ENCODE assay signal across 18 cellular contexts in the genomic region with DNA sequence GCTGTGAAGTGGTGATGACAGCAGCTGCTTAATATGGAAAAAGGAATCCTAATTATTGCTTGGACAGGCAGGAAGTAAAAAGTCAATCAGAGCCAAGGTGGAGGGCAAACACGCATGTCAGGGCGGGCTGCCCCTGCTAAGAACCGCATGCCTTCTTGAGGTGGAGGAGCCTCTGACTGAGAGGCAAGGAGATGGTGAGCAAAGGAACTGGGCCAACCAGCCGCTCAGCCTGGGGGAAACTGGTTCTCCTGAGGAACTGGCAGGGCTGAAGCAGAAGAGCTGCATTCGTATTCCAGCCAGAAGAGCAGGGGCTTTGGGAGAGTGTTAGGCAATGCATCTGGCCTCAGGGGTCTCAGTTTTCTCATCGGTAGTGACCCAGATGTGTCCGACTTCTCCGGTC. TPM values are rescaled to one million over a fixed set of nuclear protein-coding genes. Genes with fewer than 3 reads are reported as not detected.
DNase-seq lines count a peak whose midpoint lies in the region; TF ChIP-seq lines count a peak whose summit lies in the region.
"Had no signal": no experiment of that assay in that cellular context is flagged by ENCODE, and none has a peak within 500 bp of the region (broad histone marks: within the 10 kb centered on the region; RNA-seq: fewer than 3 reads in every experiment).

No MANE protein-coding gene starts in this region.

- no peaks in the 10 kb centered on the region for H3K9me3 Mint-ChIP-seq in chondrocyte (ENCODE audit: low read depth)
- H3K9me3 Mint-ChIP-seq: CD4-positive, alpha-beta T cell; H9; IgD-negative memory B cell had no signal

- H2AK5ac ChIP-seq in mesendoderm (ENCODE audit: low read length), result no peak overlapping the region

- CTCF ChIA-PET in mammary epithelial cell (lab: Charles Lee; ENCODE audit: low non-redundant PET), result no interaction called here

- no peak overlapping the region for H2BK5ac ChIP-seq in mesendoderm (ENCODE audit: low read length)

- no peak overlapping the region for H3K27ac ChIP-seq in mammary epithelial cell (ENCODE audit: insufficient read depth, low read depth, low read length)
- no peak overlapping the region for H3K27ac ChIP-seq in osteoblast (ENCODE audit: low read depth, low read length)
- no peak overlapping the region for H3K27ac ChIP-seq in mesendoderm (ENCODE audit: low read depth, low read length)
- H3K27ac ChIP-seq: C4-2B had no signal

- H4K20me1 ChIP-seq in mammary epithelial cell (ENCODE audit: insufficient read depth, low read length), result no peaks in the 10 kb centered on the region
- H4K20me1 ChIP-seq in osteoblast (ENCODE audit: insufficient read depth, low read length), result no peaks in the 10 kb centered on the region

- no peaks in the 10 kb centered on the region for H3K36me3 Mint-ChIP-seq in chondrocyte (ENCODE audit: low read depth)

- H3K4me2 ChIP-seq in mammary epithelial cell (ENCODE audit: insufficient read depth, low read depth, low read length), result no peak overlapping the region
- no peak overlapping the region for H3K4me2 ChIP-seq in osteoblast (ENCODE audit: insufficient read depth, low read length)
- H3K4me2 ChIP-seq in mesendoderm (ENCODE audit: low read length), result no peak overlapping the region

- no peak overlapping the region for H3K4ac ChIP-seq in mesendoderm (ENCODE audit: low read depth, low read length)

- H3K4me3 ChIP-seq in mammary epithelial cell (replicated peaks in 1 of 3; ENCODE audit: insufficient read depth in 1 of 3, low read depth in 2 of 3, low read length in 3 of 3) (no peak overlapping the region), osteoblast (ENCODE audit: insufficient read depth, low read length) (no peak overlapping the region), mesendoderm (ENCODE audit: low read length) (no peak overlapping the region)

- no peak overlapping the region for H3K9ac ChIP-seq in mammary epithelial cell (ENCODE audit: insufficient read depth, low read length)
- no peak overlapping the region for H3K9ac ChIP-seq in mesendoderm (ENCODE audit: low read length)

- H3K4me1 Mint-ChIP-seq in chondrocyte (ENCODE audit: low read depth), result peaks cover 2% of the 10 kb centered on the region

- H2BK120ac ChIP-seq in mesendoderm (ENCODE audit: low read depth, low read length), result no peak overlapping the region

- no peak overlapping the region for H2BK15ac ChIP-seq in mesendoderm (replicated peaks; ENCODE audit: low read depth)

- peak; percentile 31 to 88 for DNase-seq in T47D (ENCODE audit: low read depth in 1 of 2, low spot score in 1 of 2)
- no peak for DNase-seq in mammary epithelial cell
- peak; percentile 44 for DNase-seq in DMS79 treated with DMSO at 0.1 percent for 48 hours (lab: John Stamatoyannopoulos, UW)
- peak; percentile 37 for DNase-seq in chondrocyte (ENCODE audit: low spot score)
- peak; percentile 31 for DNase-seq in osteoblast (ENCODE audit: insufficient read length, low spot score, missing footprints)
- no peak for DNase-seq in NCI-H748 (lab: John Stamatoyannopoulos, UW; ENCODE audit: unreplicated experiment)
- DNase-seq in mesendoderm, result no peak
- DNase-seq: AML-193; Caco-2; CD4-positive, alpha-beta T cell; GF-D8; GOT3; H9 had no signal

- 55% methylated on average over 8 of the region's 8 CpGs for WGBS in mammary epithelial cell (ENCODE audit: low coverage, missing lambda C conversion rate)
- no CpG with 5 or more reads among the region's 8 CpGs for WGBS in mesendoderm (ENCODE audit: extremely low coverage, insufficient coverage, low lambda C conversion rate)

- dilution Hi-C loops in mammary epithelial cell (cut with HindIII; ENCODE audit: low sequenced_read_pairs), result loop anchor here (5.0 kb wide), 2 partner anchors 50 to 65 kb away; no protein-coding TSS in a partner anchor

- H3K9me3 ChIP-seq in mammary epithelial cell (replicated peaks; ENCODE audit: insufficient read depth, low read length) (no peaks in the 10 kb centered on the region), osteoblast (ENCODE audit: low read depth, low read length) (no peaks in the 10 kb centered on the region)
- H3K9me3 ChIP-seq: Caco-2 had no signal

- H2AFZ ChIP-seq in mammary epithelial cell (ENCODE audit: low read depth, low read length) (no peak overlapping the region), osteoblast (ENCODE audit: low read length) (no peak overlapping the region)

- no peaks in the 10 kb centered on the region for H3K4me1 ChIP-seq in mammary epithelial cell (ENCODE audit: insufficient read depth, low read length)
- H3K4me1 ChIP-seq in osteoblast (ENCODE audit: insufficient read depth, low read length), result no peaks in the 10 kb centered on the region
- H3K4me1 ChIP-seq in mesendoderm (ENCODE audit: control insufficient read depth, low read depth, low read length), result peaks cover 3% of the 10 kb centered on the region

- no peak overlapping the region for H3K4me3 Mint-ChIP-seq in chondrocyte (ENCODE audit: unreplicated experiment)
- H3K4me3 Mint-ChIP-seq: CD4-positive, alpha-beta T cell; H9; IgD-negative memory B cell had no signal

- H3K27ac Mint-ChIP-seq in chondrocyte (ENCODE audit: unreplicated experiment), result no peak overlapping the region
- H3K27ac Mint-ChIP-seq: CD4-positive, alpha-beta T cell; H9; IgD-negative memory B cell had no signal

- TF ChIP-seq CTCF in mammary epithelial cell (conservative IDR thresholded peaks at IDR 0.05 in 1 of 2, IDR thresholded peaks at IDR 0.05 in 1 of 2; ENCODE audit: extremely low read depth in 1 of 2, insufficient read depth in 1 of 2, low read depth in 1 of 2, low read length in 2 of 2), result no peak
- TF ChIP-seq CTCF in chondrocyte (IDR thresholded peaks at IDR 0.05), result no peak
- TF ChIP-seq CTCF in osteoblast (IDR thresholded peaks at IDR 0.05; ENCODE audit: extremely low read depth, low read depth, low read length), result no peak

- no peak overlapping the region for H3K56ac ChIP-seq in mesendoderm (ENCODE audit: low read length)

- no peaks in the 10 kb centered on the region for H3K36me3 ChIP-seq in mammary epithelial cell (ENCODE audit: insufficient read depth, low read length)
- H3K36me3 ChIP-seq in osteoblast (ENCODE audit: insufficient read depth, low read length), result no peaks in the 10 kb centered on the region
- no peaks in the 10 kb centered on the region for H3K36me3 ChIP-seq in mesendoderm (ENCODE audit: control insufficient read depth, insufficient read depth, low read length)

- no peaks in the 10 kb centered on the region for H3K79me1 ChIP-seq in mesendoderm (ENCODE audit: low read length)

- no peak overlapping the region for H4K5ac ChIP-seq in mesendoderm (ENCODE audit: low read length)

- in situ Hi-C loops in T47D (cut with HindIII; ENCODE audit: low pct_unique_long_range_greater_than_20kb, low sequenced_read_pairs), result no loop called here
- in situ Hi-C loops in mammary epithelial cell (cut with MboI; ENCODE audit: low sequenced_read_pairs in 2 of 2), result no loop called here

- no peak overlapping the region for H3K23ac ChIP-seq in mesendoderm (ENCODE audit: low read length)

- H3K79me2 ChIP-seq in mammary epithelial cell (ENCODE audit: insufficient read depth, low read length), result no peaks in the 10 kb centered on the region
- no peaks in the 10 kb centered on the region for H3K79me2 ChIP-seq in osteoblast (ENCODE audit: insufficient read depth, low read length)
- H3K79me2 ChIP-seq in mesendoderm (ENCODE audit: control insufficient read depth, insufficient read depth, low read length), result no peaks in the 10 kb centered on the region

- H3K18ac ChIP-seq in mesendoderm (ENCODE audit: low read length), result no peak overlapping the region

- H3K27me3 ChIP-seq in mammary epithelial cell (ENCODE audit: insufficient read depth, low read length) (no peaks in the 10 kb centered on the region), osteoblast (ENCODE audit: insufficient read depth, low read length) (peaks cover 18% of the 10 kb centered on the region), mesendoderm (ENCODE audit: insufficient read depth, low read length, poor library complexity) (no peaks in the 10 kb centered on the region)

- H4K8ac ChIP-seq in mesendoderm (ENCODE audit: low read depth, low read length), result no peak overlapping the region

- BruUV-seq in mammary epithelial cell (replicated peaks; lab: Mats Ljungman, UMichigan), result no TSS peak

- peaks cover 29% of the 10 kb centered on the region for H3K27me3 Mint-ChIP-seq in chondrocyte (ENCODE audit: low read depth)

- intact Hi-C loops in mammary epithelial cell (cut with micrococcal nuclease), result no loop called here

RNA-seq across cellular contexts. Expression of a gene that starts 13.1 kb away (rescaled TPM):
- not detected for total RNA-seq in mammary epithelial cell
- polyA plus RNA-seq in mammary epithelial cell, result not detected
- not detected for polyA minus RNA-seq in mammary epithelial cell
- total RNA-seq in chondrocyte, result not detected in 3 replicates
- not detected in 2 replicates for total RNA-seq in osteoblast
- polyA plus RNA-seq in mesendoderm (2013, experiment 1 of 2), result not detected
- not detected for polyA plus RNA-seq in mesendoderm (2013, experiment 2 of 2)
- total RNA-seq: A172; Caco-2; CD4-positive, alpha-beta T cell; H9; HepG2 had no signal
- polyA plus RNA-seq: BJ, HepG2, IgD-negative memory B cell had no signal

RNA-seq across cellular contexts. Expression of a gene that starts 28.0 kb away (rescaled TPM):
- total RNA-seq in mammary epithelial cell, result 10 to 100 TPM; 47.5 to 63.2 TPM
- 30.8 TPM for polyA plus RNA-seq in mammary epithelial cell
- 119 TPM for polyA minus RNA-seq in mammary epithelial cell
- total RNA-seq in chondrocyte, result 57.3 to 61.6 TPM (median 60.1 TPM) in 3 replicates
- 47.4 and 49.2 TPM in 2 replicates for total RNA-seq in osteoblast
- polyA plus RNA-seq in mesendoderm (2013, experiment 1 of 2), result 23.7 TPM
- polyA plus RNA-seq in mesendoderm (2013, experiment 2 of 2), result 22.2 TPM

Comparison
In these comparisons a context has a peak if more than half of its experiments do, and no peak if none do; other contexts are left out.
1. DNase-seq: peak in T47D (2 of 2), DMS79 treated with DMSO at 0.1 percent for 48 hours (single experiment), chondrocyte (single experiment) and osteoblast (single experiment); none in mammary epithelial cell (single experiment), NCI-H748 (single experiment) and mesendoderm (single experiment).